36 cellular contexts compared by ENCODE assay signal in genomic region chr11:3206922-3207204, GRCh38. TPM values are rescaled to one million over a fixed set of nuclear protein-coding genes. Genes with fewer than 3 reads are reported as not detected.
"Had no signal": no experiment of that assay in that cellular context is flagged by ENCODE, and none has a peak within 500 bp of the region (broad histone marks: within the 10 kb centered on the region; RNA-seq: fewer than 3 reads in every experiment).

No MANE protein-coding gene starts in this region.

- H3K4me1 ChIP-seq: breast epithelium had no signal

- H2AFZ ChIP-seq: PC-9 had no signal

- H3K4me1 Mint-ChIP-seq: activated CD4-positive, alpha-beta T cell treated with anti-CD3 and anti-CD28 coated beads, Interleukin-2, amount 10 ng/mL, durations not matched to agents 24 days and 14 days; activated T-helper 17 cell treated with anti-CD3 and anti-CD28 coated beads, Interleukin-2, amount 50 U/mL, for 72 hours had no signal

- H3K27ac ChIP-seq: ascending aorta, body of pancreas, breast epithelium, PC-9 had no signal

- FAIRE-seq: RCC 7860 had no signal

- H3K27me3 ChIP-seq: ascending aorta, MG63 had no signal

- H3K4me3 Mint-ChIP-seq: activated CD4-positive, alpha-beta T cell treated with anti-CD3 and anti-CD28 coated beads, Interleukin-2, amount 10 ng/mL, durations not matched to agents 24 days and 14 days; activated CD8-positive, alpha-beta T cell treated with anti-CD3 and anti-CD28 coated beads for 36 hours; activated naive CD8-positive, alpha-beta T cell treated with anti-CD3 and anti-CD28 coated beads for 36 hours; activated T-cell treated with anti-CD3 and anti-CD28 coated beads, Interleukin-2, amount 50 U/mL, for 72 hours; activated T-helper 17 cell treated with anti-CD3 and anti-CD28 coated beads, Interleukin-2, amount 50 U/mL, for 72 hours had no signal

- DNase-seq: activated CD4-positive, alpha-beta T cell treated with anti-CD3 and anti-CD28 coated beads, Interleukin-2, amount 10 ng/mL, durations not matched to agents 24 days and 14 days; activated CD4-positive, alpha-beta T cell treated with anti-CD3 and anti-CD28 coated beads, Interleukin-2, amount 50 U/mL, for 4 hours; activated CD8-positive, alpha-beta T cell treated with anti-CD3 and anti-CD28 coated beads for 36 hours; activated effector memory CD4-positive, alpha-beta T cell treated with anti-CD3 and anti-CD28 coated beads, Interleukin-2, amount 50 U/mL, for 16 hours; activated naive CD4-positive, alpha-beta T cell; activated naive CD4-positive, alpha-beta T cell treated with anti-CD3 and anti-CD28 coated beads, Interleukin-2, amount 50 U/mL, for 16 hours; activated naive CD8-positive, alpha-beta T cell treated with anti-CD3 and anti-CD28 coated beads for 36 hours; activated T-cell treated with anti-CD3 and anti-CD28 coated beads, Interleukin-2, amount 50 U/mL, for 1 hour; activated T-cell treated with anti-CD3 and anti-CD28 coated beads, Interleukin-2, amount 50 U/mL, for 72 hours; amygdala; body of pancreas; Kasumi-1; MG63; NCI-H1048; NCI-H1105 treated with DMSO at 0.1 percent for 48 hours; NCI-H1436; NCI-H1694; NCI-H1930; NCI-H345; NCI-H510A; NCI-H526; NCI-H748 treated with DMSO at 0.1 percent for 48 hours; NK-92 treated with Interleukin-12 subunit alpha and Interleukin-12 subunit beta, amount 100 ng/mL, for 24 hours; PC-9; SW 1271; T-helper 1 cell; T1000 had no signal

- ATAC-seq: activated CD8-positive, alpha-beta T cell treated with anti-CD3 and anti-CD28 coated beads for 36 hours; activated T-cell treated with anti-CD3 and anti-CD28 coated beads, Interleukin-2, amount 50 U/mL, for 72 hours; body of pancreas had no signal

- H3K9me3 ChIP-seq: ascending aorta, body of pancreas, MG63 had no signal

- H3K36me3 Mint-ChIP-seq: activated naive CD8-positive, alpha-beta T cell treated with anti-CD3 and anti-CD28 coated beads for 36 hours had no signal

- H3K27ac Mint-ChIP-seq: activated CD4-positive, alpha-beta T cell treated with anti-CD3 and anti-CD28 coated beads, Interleukin-2, amount 10 ng/mL, durations not matched to agents 24 days and 14 days; activated CD8-positive, alpha-beta T cell treated with anti-CD3 and anti-CD28 coated beads for 36 hours; activated naive CD8-positive, alpha-beta T cell treated with anti-CD3 and anti-CD28 coated beads for 36 hours; activated T-cell treated with anti-CD3 and anti-CD28 coated beads, Interleukin-2, amount 50 U/mL, for 72 hours; activated T-helper 17 cell treated with anti-CD3 and anti-CD28 coated beads, Interleukin-2, amount 50 U/mL, for 72 hours had no signal

- H3K9me3 Mint-ChIP-seq: activated CD4-positive, alpha-beta T cell treated with anti-CD3 and anti-CD28 coated beads, Interleukin-2, amount 10 ng/mL, durations not matched to agents 24 days and 14 days had no signal

- H3K4me3 ChIP-seq: ascending aorta, body of pancreas, breast epithelium, MG63, PC-9 had no signal

- H3K36me3 ChIP-seq: ascending aorta, breast epithelium, MG63 had no signal

- H3K4me2 ChIP-seq: PC-9 had no signal

RNA-seq across cellular contexts. Expression of gene MRGPRG, which starts 11.8 kb away (rescaled TPM):
- total RNA-seq: activated CD4-positive, alpha-beta T cell treated with anti-CD3 and anti-CD28 coated beads, Interleukin-2, amount 10 ng/mL, durations not matched to agents 24 days and 14 days; activated CD8-positive, alpha-beta memory T cell treated with anti-CD3 and anti-CD28 coated beads for 36 hours; activated CD8-positive, alpha-beta T cell treated with anti-CD3 and anti-CD28 coated beads for 36 hours; activated naive CD8-positive, alpha-beta T cell treated with anti-CD3 and anti-CD28 coated beads for 36 hours; activated T-cell treated with anti-CD3 and anti-CD28 coated beads, Interleukin-2, amount 50 U/mL, for 72 hours; activated T-helper 17 cell treated with anti-CD3 and anti-CD28 coated beads, Interleukin-2, amount 50 U/mL, for 72 hours; ascending aorta; body of pancreas; breast epithelium; cardiac septum; OCI-LY7; PC-9; Right ventricle myocardium superior; T-helper 2 cell treated with Interferon-gamma antibody and Interleukin-4, amounts not matched to agents 100 ng/mL and 5 ng/mL, for 36 hours had no signal

RNA-seq across cellular contexts. Expression of gene MRGPRE, which starts 25.4 kb away (rescaled TPM):
- total RNA-seq: activated CD4-positive, alpha-beta T cell treated with anti-CD3 and anti-CD28 coated beads, Interleukin-2, amount 10 ng/mL, durations not matched to agents 24 days and 14 days; activated CD8-positive, alpha-beta memory T cell treated with anti-CD3 and anti-CD28 coated beads for 36 hours; activated CD8-positive, alpha-beta T cell treated with anti-CD3 and anti-CD28 coated beads for 36 hours; activated naive CD8-positive, alpha-beta T cell treated with anti-CD3 and anti-CD28 coated beads for 36 hours; activated T-cell treated with anti-CD3 and anti-CD28 coated beads, Interleukin-2, amount 50 U/mL, for 72 hours; activated T-helper 17 cell treated with anti-CD3 and anti-CD28 coated beads, Interleukin-2, amount 50 U/mL, for 72 hours; ascending aorta; body of pancreas; breast epithelium; OCI-LY7; PC-9; T-helper 2 cell treated with Interferon-gamma antibody and Interleukin-4, amounts not matched to agents 100 ng/mL and 5 ng/mL, for 36 hours had no signal
